In genomic region chr11:64558869-64559268, GRCh38 we compare ENCODE assay signal across 21 cellular contexts. TPM values are rescaled to one million over a fixed set of nuclear protein-coding genes. Genes with fewer than 3 reads are reported as not detected.
DNase-seq lines count a peak whose midpoint lies in the region; ATAC-seq and TF ChIP-seq lines count a peak whose summit lies in the region.
"Had no signal": no experiment of that assay in that cellular context is flagged by ENCODE, and none has a peak within 500 bp of the region (broad histone marks: within the 10 kb centered on the region; RNA-seq: fewer than 3 reads in every experiment).

No MANE protein-coding gene starts in this region.

- in situ Hi-C loops in HAP-1 (cut with MboI; ENCODE audit: low sequenced_read_pairs) = no loop called here

- no peak overlapping the region for H2AFZ ChIP-seq in neural progenitor cell (replicated peaks)
- H2AFZ ChIP-seq: GM23248 had no signal

- H3K4me2 ChIP-seq in BLaER1 = peak overlapping the region; percentile 92
- no peak overlapping the region for H3K4me2 ChIP-seq in neural progenitor cell

- no peaks in the 10 kb centered on the region for H3F3A ChIP-seq in neural progenitor cell (ENCODE audit: low read depth)

- no peaks in the 10 kb centered on the region for H3K9me3 Mint-ChIP-seq in neural progenitor cell
- H3K9me3 Mint-ChIP-seq: IgD-negative memory B cell had no signal

- no peaks in the 10 kb centered on the region for H3K36me3 Mint-ChIP-seq in neural progenitor cell

- peak overlapping the region; percentile 48; the same call in 1 of the 2 replicates for H3K9ac ChIP-seq in BLaER1
- H3K9ac ChIP-seq in NT2/D1 (ENCODE audit: insufficient read length, low read depth) = peak overlapping the region; percentile 80
- H3K9ac ChIP-seq in neural progenitor cell = no peak overlapping the region
- H3K9ac ChIP-seq: GM23248 had no signal

- DNase-seq in NT2/D1 (ENCODE audit: low read depth, low spot score) = no peak
- DNase-seq in islet precursor cell = peak; percentile 49
- no peak for DNase-seq in neural progenitor cell (ENCODE audit: low spot score)
- DNase-seq in HAP-1 (ENCODE audit: low spot score in 2 of 2) = no peak
- no peak for DNase-seq in DMS79 treated with DMSO at 0.1 percent for 48 hours (lab: John Stamatoyannopoulos, UW)
- DNase-seq: MV-4-11, NCI-H1105 treated with DMSO at 0.1 percent for 48 hours, NCI-H1694, NCI-H2081, NCI-H2171, NCI-H345, NCI-H524, NCI-H82, OCI-M1, SHP77 had no signal

- H3K27me3 Mint-ChIP-seq in neural progenitor cell (ENCODE audit: insufficient read depth, low read depth) = peaks cover 12% of the 10 kb centered on the region

- no peaks in the 10 kb centered on the region for H3K79me2 ChIP-seq in neural progenitor cell (ENCODE audit: low read depth)

- H3K36me3 ChIP-seq in BLaER1 (no peaks in the 10 kb centered on the region), NT2/D1 (ENCODE audit: insufficient read depth, insufficient read length, low read length) (no peaks in the 10 kb centered on the region), neural progenitor cell (no peaks in the 10 kb centered on the region), HAP-1 (replicated peaks) (no peaks in the 10 kb centered on the region)

- H3K27ac ChIP-seq in BLaER1 (peak overlapping the region; percentile 47), neural progenitor cell (no peak overlapping the region)
- H3K27ac ChIP-seq: GM23248 had no signal

- no peaks in the 10 kb centered on the region for H4K20me1 ChIP-seq in BLaER1
- H4K20me1 ChIP-seq in neural progenitor cell (ENCODE audit: low read depth) = no peaks in the 10 kb centered on the region

- H3K4me3 Mint-ChIP-seq in neural progenitor cell = no peak overlapping the region
- H3K4me3 Mint-ChIP-seq: IgD-negative memory B cell had no signal

- H3K27me3 ChIP-seq in BLaER1 (no peaks in the 10 kb centered on the region), NT2/D1 (ENCODE audit: insufficient read depth, insufficient read length) (no peaks in the 10 kb centered on the region), neural progenitor cell (no peaks in the 10 kb centered on the region), HAP-1 (ENCODE audit: low read depth) (no peaks in the 10 kb centered on the region)

- H3K27ac Mint-ChIP-seq in neural progenitor cell = peak overlapping the region; percentile 88
- H3K27ac Mint-ChIP-seq: IgD-negative memory B cell had no signal

- H3K4me1 Mint-ChIP-seq in neural progenitor cell = peaks cover 59% of the 10 kb centered on the region

- H3K9me3 ChIP-seq in BLaER1 (no peaks in the 10 kb centered on the region), NT2/D1 (ENCODE audit: insufficient read depth, low read length) (no peaks in the 10 kb centered on the region), neural progenitor cell (ENCODE audit: low read depth) (no peaks in the 10 kb centered on the region), HAP-1 (no peaks in the 10 kb centered on the region)

- H3K4me3 ChIP-seq in BLaER1 = no peak overlapping the region
- H3K4me3 ChIP-seq in NT2/D1 (ENCODE audit: insufficient read length, low read depth) = no peak overlapping the region
- no peak overlapping the region for H3K4me3 ChIP-seq in neural progenitor cell
- H3K4me3 ChIP-seq in HAP-1 = no peak overlapping the region
- H3K4me3 ChIP-seq: GM23248 had no signal

- no peak for TF ChIP-seq CTCF in neural progenitor cell (IDR thresholded peaks at IDR 0.05)

- no peak for ATAC-seq in GM18511 (IDR thresholded peaks at IDR 0.05; ENCODE audit: unreplicated experiment)
- no peak for ATAC-seq in GM19351 (IDR thresholded peaks at IDR 0.05; ENCODE audit: unreplicated experiment)

- H3K4me1 ChIP-seq in BLaER1 (peaks cover 67% of the 10 kb centered on the region), NT2/D1 (ENCODE audit: insufficient read depth, insufficient read length) (peaks cover 49% of the 10 kb centered on the region), neural progenitor cell (peaks cover 14% of the 10 kb centered on the region), HAP-1 (peaks cover 12% of the 10 kb centered on the region)

RNA-seq across cellular contexts. Expression of gene SLC22A11, which starts 3.1 kb away (rescaled TPM):
- total RNA-seq in neural progenitor cell (ENCODE audit: low replicate concordance) = not detected in 2 replicates
- total RNA-seq: GM23248 had no signal

RNA-seq across cellular contexts. Expression of gene SLC22A12, which starts 32.2 kb away (rescaled TPM):
- not detected in 2 replicates for total RNA-seq in neural progenitor cell (ENCODE audit: low replicate concordance)
- total RNA-seq: A172, GM23248 had no signal
